In genomic region chr10:10007972-10008371, GRCh38 we compare ENCODE assay signal across 20 cellular contexts.
DNase-seq lines count a peak whose midpoint lies in the region; ATAC-seq, FAIRE-seq and TF ChIP-seq lines count a peak whose summit lies in the region.
"Had no signal": no experiment of that assay in that cellular context is flagged by ENCODE, and none has a peak within 500 bp of the region (broad histone marks: within the 10 kb centered on the region; RNA-seq: fewer than 3 reads in every experiment).

No MANE protein-coding gene starts in this region.

- H3K4me1 ChIP-seq in GM23338 (ENCODE audit: insufficient read depth) (peaks cover 3% of the 10 kb centered on the region; the same call in 1 of the 2 replicates), foreskin keratinocyte (peaks cover 2% of the 10 kb centered on the region)
- no peaks in the 10 kb centered on the region for H3K4me1 ChIP-seq in CD8-positive, alpha-beta memory T cell (ENCODE audit: insufficient read depth, low read length)

- CTCF ChIA-PET in CD8-positive, alpha-beta memory T cell (lab: Charles Lee) = no interaction called here

- peaks cover 3% of the 10 kb centered on the region for H3K27me3 Mint-ChIP-seq in GM23338 (ENCODE audit: insufficient read depth, low read depth, poor library complexity)
- H3K27me3 Mint-ChIP-seq in CD8-positive, alpha-beta memory T cell = no peaks in the 10 kb centered on the region
- H3K27me3 Mint-ChIP-seq: T-helper 17 cell had no signal

- no peak for FAIRE-seq in frontal cortex (lab: Jason Lieb, UNC)

- no peaks in the 10 kb centered on the region for H3K27me3 ChIP-seq in GM23338 (ENCODE audit: insufficient read depth)
- no peaks in the 10 kb centered on the region for H3K27me3 ChIP-seq in foreskin keratinocyte
- H3K27me3 ChIP-seq in CD8-positive, alpha-beta memory T cell (ENCODE audit: insufficient read depth, low read length, poor library complexity, severe bottlenecking) = no peaks in the 10 kb centered on the region
- H3K27me3 ChIP-seq: dorsolateral prefrontal cortex had no signal

- no peaks in the 10 kb centered on the region for H3F3A ChIP-seq in GM23338 (replicated peaks; ENCODE audit: low read depth)

- H3K27ac Mint-ChIP-seq in GM23338 = no peak overlapping the region
- H3K27ac Mint-ChIP-seq in CD8-positive, alpha-beta memory T cell = no peak overlapping the region
- H3K27ac Mint-ChIP-seq: T-helper 17 cell had no signal

- no peak overlapping the region for H3K4me2 ChIP-seq in GM23338

- TF ChIP-seq CTCF in GM23338 (conservative IDR thresholded peaks at IDR 0.05; ENCODE audit: low read depth in 2 of 2) = no peak
- no peak for TF ChIP-seq CTCF in foreskin keratinocyte (conservative IDR thresholded peaks at IDR 0.05)

- H3K4me3 Mint-ChIP-seq in GM23338 = no peak overlapping the region
- no peak overlapping the region for H3K4me3 Mint-ChIP-seq in CD8-positive, alpha-beta memory T cell
- H3K4me3 Mint-ChIP-seq: T-helper 17 cell had no signal

- no peaks in the 10 kb centered on the region for H4K20me1 ChIP-seq in GM23338 (replicated peaks; ENCODE audit: insufficient read depth)

- H3K36me3 Mint-ChIP-seq in GM23338 (ENCODE audit: low read depth) = no peaks in the 10 kb centered on the region
- no peaks in the 10 kb centered on the region for H3K36me3 Mint-ChIP-seq in CD8-positive, alpha-beta memory T cell

- H3K9me2 ChIP-seq in GM23338 (ENCODE audit: insufficient read depth) = no peaks in the 10 kb centered on the region

- peaks cover 14% of the 10 kb centered on the region; the same call in 2 of the 3 replicates for H3K4me1 Mint-ChIP-seq in GM23338
- no peaks in the 10 kb centered on the region for H3K4me1 Mint-ChIP-seq in CD8-positive, alpha-beta memory T cell

- no peak overlapping the region for H3K4me3 ChIP-seq in GM23338
- H3K4me3 ChIP-seq in CD8-positive, alpha-beta memory T cell (ENCODE audit: low read length) = no peak overlapping the region
- H3K4me3 ChIP-seq: dorsolateral prefrontal cortex, thoracic aorta had no signal

- POLR2A ChIA-PET in CD8-positive, alpha-beta memory T cell (lab: Charles Lee) = no interaction called here

- no peaks in the 10 kb centered on the region for H3K36me3 ChIP-seq in GM23338 (ENCODE audit: insufficient read depth)
- no peaks in the 10 kb centered on the region for H3K36me3 ChIP-seq in CD8-positive, alpha-beta memory T cell (ENCODE audit: insufficient read depth, low read length)
- H3K36me3 ChIP-seq: thoracic aorta had no signal

- no peaks in the 10 kb centered on the region for H3K9me3 ChIP-seq in CD8-positive, alpha-beta memory T cell (ENCODE audit: low read length)
- H3K9me3 ChIP-seq: thoracic aorta had no signal

- H3K9me3 Mint-ChIP-seq in GM23338 = no peaks in the 10 kb centered on the region
- no peaks in the 10 kb centered on the region for H3K9me3 Mint-ChIP-seq in CD8-positive, alpha-beta memory T cell

- DNase-seq in Ammon's horn (ENCODE audit: low spot score) = peak; percentile 18
- DNase-seq in GM23338 (ENCODE audit: low spot score) = no peak
- peak; percentile 11 for DNase-seq in RKO (ENCODE audit: low spot score)
- DNase-seq in foreskin keratinocyte = peak in 1 of 2 donors; percentile 71
- DNase-seq in CD8-positive, alpha-beta memory T cell = no peak
- DNase-seq in frontal cortex (ENCODE audit: low spot score in 2 of 2) = no peak
- DNase-seq: activated CD4-positive, alpha-beta T cell treated with anti-CD3 and anti-CD28 coated beads for 1 hour; activated CD8-positive, alpha-beta memory T cell treated with anti-CD3 and anti-CD28 coated beads, Interleukin-2, amount 50 U/mL, for 4 hours; activated naive CD4-positive, alpha-beta T cell treated with Interleukin-2 at 50 U/mL for 16 hours; Calu3; GOT3; KBM-7; left ventricle myocardium superior; stimulated activated CD4-positive, alpha-beta T cell treated with anti-CD3 and anti-CD28 coated beads, Interleukin-1b, Interleukin-23, amount 100 ng/mL, for 48 hours; T-helper 17 cell had no signal

- ATAC-seq in GM23338 (no peak), foreskin keratinocyte (peak; percentile 48), GM18517 (IDR thresholded peaks at IDR 0.05; ENCODE audit: unreplicated experiment) (no peak), GM21825 (IDR thresholded peaks at IDR 0.05; ENCODE audit: unreplicated experiment) (no peak)
- ATAC-seq: left ventricle myocardium superior, Panc1, T-helper 17 cell had no signal

- no peak overlapping the region for H3K27ac ChIP-seq in GM23338 (ENCODE audit: low read depth)
- no peak overlapping the region for H3K27ac ChIP-seq in foreskin keratinocyte
- no peak overlapping the region for H3K27ac ChIP-seq in CD8-positive, alpha-beta memory T cell (ENCODE audit: low read depth, low read length)
- H3K27ac ChIP-seq: dorsolateral prefrontal cortex, thoracic aorta had no signal

- H2AFZ ChIP-seq in GM23338 = peak overlapping the region; percentile 47; the same call in 1 of the 2 replicates

- no peaks in the 10 kb centered on the region for H3K79me2 ChIP-seq in GM23338 (replicated peaks; ENCODE audit: insufficient read depth)

TF ChIP-seq in GM23338, 12 proteins besides CTCF, POLR2A, EP300 and RAD21:
- TF ChIP-seq EZH2phosphoT487 (IDR thresholded peaks at IDR 0.05; ENCODE audit: unreplicated experiment) (no peak), STAT1 (IDR thresholded peaks at IDR 0.05; ENCODE audit: unreplicated experiment) (no peak)
TF ChIP-seq in GM23338: peak in this region for 0.

Comparison
In these comparisons a context has a peak if more than half of its experiments do, and no peak if none do; other contexts are left out.
1. DNase-seq: peak in Ammon's horn (single experiment) and RKO (single experiment); none in GM23338 (single experiment), CD8-positive, alpha-beta memory T cell (0 of 5) and frontal cortex (0 of 2).